Comparison of ENCODE assay signal across 8 cellular contexts in genomic region chr19:3626473-3627350, GRCh38. TPM values are rescaled to one million over a fixed set of nuclear protein-coding genes. Genes with fewer than 3 reads are reported as not detected.
A peak's percentile ranks its signal among the peaks of the same experiment; 100 is the strongest.
DNase-seq lines count a peak whose midpoint lies in the region; ATAC-seq and TF ChIP-seq lines count a peak whose summit lies in the region.

CACTIN (minus strand) TSS chr19:3626790; CDS start chr19:3626762, 28 bp downstream.

- peak within 1 kb of the TSS; percentile 98 to 100 (median 99) for H3K27ac Mint-ChIP-seq in naive thymus-derived CD8-positive, alpha-beta T cell

- peak within 1 kb of the TSS; percentile 91 for H2AFZ ChIP-seq in DND-41 (ENCODE audit: low read depth, low read length)
- peak within 1 kb of the TSS; percentile 75 for H2AFZ ChIP-seq in Loucy (ENCODE audit: low read length)

- no peaks in the 10 kb centered on the region for H3K9me3 Mint-ChIP-seq in naive thymus-derived CD8-positive, alpha-beta T cell

- no peaks in the 10 kb centered on the region for H3K9me2 ChIP-seq in Loucy (replicated peaks; ENCODE audit: low read depth, low read length)

- no peaks in the 10 kb centered on the region for H3K27me3 ChIP-seq in DND-41 (ENCODE audit: insufficient read depth, low read length, poor library complexity)
- H3K27me3 ChIP-seq in Loucy (ENCODE audit: insufficient read depth, low read length, poor library complexity, severe bottlenecking), result no peaks in the 10 kb centered on the region

- peak within 1 kb of the TSS; percentile 98 for H3K27ac ChIP-seq in DND-41 (ENCODE audit: low read length)

- peaks cover 33% of the 10 kb centered on the region for H3K36me3 ChIP-seq in DND-41 (ENCODE audit: insufficient read depth, low read length)
- H3K36me3 ChIP-seq in Loucy (ENCODE audit: insufficient read depth, low read length), result no peaks in the 10 kb centered on the region

- peaks cover 35% of the 10 kb centered on the region for H3K4me1 ChIP-seq in DND-41 (ENCODE audit: insufficient read depth, low read length)
- H3K4me1 ChIP-seq in Loucy (ENCODE audit: insufficient read depth, low read length, poor library complexity, severe bottlenecking), result peaks cover 11% of the 10 kb centered on the region

- peaks cover 31% of the 10 kb centered on the region for H3K79me2 ChIP-seq in DND-41 (ENCODE audit: insufficient read depth, low read length)
- H3K79me2 ChIP-seq in Loucy (ENCODE audit: insufficient read depth, low read length), result peaks cover 26% of the 10 kb centered on the region

- H3K36me3 Mint-ChIP-seq in naive thymus-derived CD8-positive, alpha-beta T cell, result peaks cover 0 to 12% (median 0%) of the 10 kb centered on the region in 3 donors

- H3K9ac ChIP-seq in DND-41 (ENCODE audit: low read depth, low read length) (peak within 1 kb of the TSS; percentile 77), Loucy (ENCODE audit: low read depth, low read length, poor library complexity, severe bottlenecking) (peak within 1 kb of the TSS; percentile 85)

- H3K4me1 Mint-ChIP-seq in naive thymus-derived CD8-positive, alpha-beta T cell, result peaks cover 20 to 39% (median 30%) of the 10 kb centered on the region in 4 donors

- peaks cover 27% of the 10 kb centered on the region for H4K20me1 ChIP-seq in DND-41 (ENCODE audit: insufficient read depth, low read length)
- peaks cover 16% of the 10 kb centered on the region for H4K20me1 ChIP-seq in Loucy (ENCODE audit: insufficient read depth, low read length, poor library complexity, severe bottlenecking)

- POLR2A ChIA-PET in naive thymus-derived CD8-positive, alpha-beta T cell (lab: Charles Lee), result interaction anchor here (1.0 to 1.6 kb wide), 5 partner anchors 18 to 72 kb away, joined by 3 to 8 read pairs (median 7); partner anchors contain the start of gene MFSD12

- H3K4me2 ChIP-seq in DND-41 (ENCODE audit: insufficient read depth, low read length) (peak within 1 kb of the TSS; percentile 94), Loucy (ENCODE audit: low read depth, low read length, poor library complexity, severe bottlenecking) (peak within 1 kb of the TSS; percentile 92)

- TF ChIP-seq CTCF in DND-41 (IDR thresholded peaks at IDR 0.05; ENCODE audit: borderline replicate concordance, extremely low read depth, low read length, poor library complexity, severe bottlenecking) (peak; percentile 17), Loucy (conservative IDR thresholded peaks at IDR 0.05; ENCODE audit: low read length) (no peak), fibroblast of mammary gland (conservative IDR thresholded peaks at IDR 0.05; ENCODE audit: control insufficient read depth, insufficient read depth, low read depth, low read length) (no peak)

- H3K4me3 ChIP-seq in DND-41 (ENCODE audit: low read depth in 1 of 2, low read length in 2 of 2), result peak within 1 kb of the TSS; percentile 99
- peak within 1 kb of the TSS; percentile 100 for H3K4me3 ChIP-seq in Loucy (ENCODE audit: low read length, poor library complexity, severe bottlenecking)
- H3K4me3 ChIP-seq in fibroblast of mammary gland (ENCODE audit: control insufficient read depth, low read depth, low read length), result peak within 1 kb of the TSS; percentile 87

- peak within 1 kb of the TSS; percentile 88 to 99 (median 93) for H3K4me3 Mint-ChIP-seq in naive thymus-derived CD8-positive, alpha-beta T cell

- H3K9me3 ChIP-seq in DND-41 (ENCODE audit: insufficient read depth, low read length, severe bottlenecking) (no peaks in the 10 kb centered on the region), Loucy (ENCODE audit: insufficient read depth, low read depth, low read length) (no peaks in the 10 kb centered on the region)

- DNase-seq in DND-41, result peak; percentile 99
- peak; percentile 95 for DNase-seq in GOT3 (lab: John Stamatoyannopoulos, UW)
- DNase-seq in activated T-helper 9 cell treated with anti-CD3 and anti-CD28 coated beads, Interleukin-2, amount 50 U/mL, for 16 hours (ENCODE audit: low read depth), result peak; percentile 98
- DNase-seq in fibroblast of mammary gland (ENCODE audit: low read depth), result peak; percentile 96
- DNase-seq in naive thymus-derived CD8-positive, alpha-beta T cell, result peak; percentile 96 to 100 (median 98)
- DNase-seq in stimulated activated naive CD4-positive, alpha-beta T cell (lab: John Stamatoyannopoulos, UW), result peak; percentile 96 to 99 (median 98)

- ATAC-seq in DND-41 (ENCODE audit: insufficient read depth, low read depth), result peak; percentile 96
- peak; percentile 95 to 98 for ATAC-seq in naive thymus-derived CD8-positive, alpha-beta T cell

- no peaks in the 10 kb centered on the region for H3F3A ChIP-seq in Loucy (ENCODE audit: low read depth)

- H3K27me3 Mint-ChIP-seq in naive thymus-derived CD8-positive, alpha-beta T cell, result no peaks in the 10 kb centered on the region

- TF ChIP-seq POLR2A in Raji (IDR thresholded peaks at IDR 0.05; ENCODE audit: insufficient read depth, low read depth, low read length), result peak; percentile 63

RNA-seq across cellular contexts. Expression of gene CACTIN, which starts in this region (rescaled TPM):
- total RNA-seq in naive thymus-derived CD8-positive, alpha-beta T cell, result 10 to 100 TPM; 42.6 to 54.1 TPM
- polyA plus RNA-seq in naive thymus-derived CD8-positive, alpha-beta T cell, result 10 to 100 TPM in 1 of 3 donors, 1 to 10 TPM in 2; 6.9 to 20.4 (median 9.3) TPM

Comparison
In these comparisons a context has a peak if more than half of its experiments do, and no peak if none do; other contexts are left out.
1. Peak in every context shown above with its lines: DNase-seq, ATAC-seq, H3K4me3 ChIP-seq and H3K27ac ChIP-seq.